30 cellular contexts compared by ENCODE assay signal in genomic region chr4:57910151-57910550, GRCh38.
"Had no signal": no experiment of that assay in that cellular context is flagged by ENCODE, and none has a peak within 500 bp of the region (broad histone marks: within the 10 kb centered on the region; RNA-seq: fewer than 3 reads in every experiment).

No MANE protein-coding gene starts in this region.

- H3K4me3 ChIP-seq: adrenal gland, ascending aorta, body of pancreas, breast epithelium, cardiac muscle cell had no signal

- H3K27me3 ChIP-seq: adrenal gland, ascending aorta, body of pancreas, brain microvascular endothelial cell, breast epithelium, cardiac muscle cell had no signal

- H3K4me1 ChIP-seq: adrenal gland, ascending aorta, body of pancreas, breast epithelium had no signal

- DNase-seq: activated effector memory CD4-positive, alpha-beta T cell treated with anti-CD3 and anti-CD28 coated beads, Interleukin-2, amount 50 U/mL, for 16 hours; activated effector memory CD4-positive, alpha-beta T cell treated with Interleukin-2 at 50 U/mL for 16 hours; activated gamma-delta T cell; activated gamma-delta T cell treated with Interleukin-2 at 50 U/mL for 16 hours; activated naive CD4-positive, alpha-beta T cell; activated naive CD4-positive, alpha-beta T cell treated with anti-CD3 and anti-CD28 coated beads for 36 hours; activated naive CD4-positive, alpha-beta T cell treated with anti-CD3 and anti-CD28 coated beads, Interleukin-2, amount 10 ng/mL, durations not matched to agents 7 days and 5 days; activated naive CD4-positive, alpha-beta T cell treated with anti-CD3 and anti-CD28 coated beads, Interleukin-2, amount 50 U/mL, for 16 hours; activated naive CD4-positive, alpha-beta T cell treated with Interleukin-2 at 50 U/mL for 16 hours; activated naive CD8-positive, alpha-beta T cell treated with anti-CD3 and anti-CD28 coated beads for 36 hours; activated naive CD8-positive, alpha-beta T cell treated with anti-CD3 and anti-CD28 coated beads, Interleukin-2, amount 10 ng/mL, durations not matched to agents 7 days and 5 days; activated naive CD8-positive, alpha-beta T cell treated with anti-CD3 and anti-CD28 coated beads, Interleukin-2, amount 50 U/mL, for 24 hours; activated T-cell treated with anti-CD3 and anti-CD28 coated beads, Interleukin-2, amount 50 U/mL, for 1 hour; activated T-cell treated with anti-CD3 and anti-CD28 coated beads, Interleukin-2, amount 50 U/mL, for 24 hours; activated T-cell treated with anti-CD3 and anti-CD28 coated beads, Interleukin-2, amount 50 U/mL, for 4 hours; activated T-cell treated with anti-CD3 and anti-CD28 coated beads, Interleukin-2, amount 50 U/mL, for 48 hours; activated T-cell treated with anti-CD3 and anti-CD28 coated beads, Interleukin-2, amount 50 U/mL, for 72 hours; adrenal gland; amniotic stem cell; amygdala; anterior cingulate cortex; aorta; body of pancreas; brain microvascular endothelial cell; caudate nucleus; central memory CD4-positive, alpha-beta T cell; cerebellar nuclear complex had no signal

- H3K27ac ChIP-seq: adrenal gland, ascending aorta, body of pancreas, brain microvascular endothelial cell, breast epithelium, cardiac muscle cell had no signal

- H3K36me3 ChIP-seq: adrenal gland, ascending aorta, brain microvascular endothelial cell, breast epithelium, cardiac muscle cell had no signal

- H3K9me3 ChIP-seq: adrenal gland, ascending aorta, body of pancreas, breast epithelium had no signal
